In the genomic region with DNA sequence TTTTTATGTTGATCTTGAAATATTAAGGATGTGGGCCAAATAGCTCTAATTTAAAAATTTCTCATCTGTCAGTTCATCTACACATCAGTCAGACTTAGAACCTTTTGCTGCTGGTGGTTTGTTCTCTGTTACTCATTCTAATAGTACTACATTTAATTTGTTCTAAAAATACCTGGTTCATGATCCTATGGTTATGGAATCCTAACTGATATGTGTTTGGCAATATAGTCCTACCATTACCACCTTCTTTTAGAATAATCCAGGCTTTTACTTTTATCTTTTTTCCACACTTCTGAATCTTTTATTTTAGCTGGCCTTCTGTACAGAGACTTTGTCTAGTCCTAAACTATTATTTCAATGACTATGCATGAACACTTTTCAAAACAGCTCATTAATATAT, we compare ENCODE assay signal across 18 cellular contexts.
"Had no signal": no experiment of that assay in that cellular context is flagged by ENCODE, and none has a peak within 500 bp of the region (broad histone marks: within the 10 kb centered on the region; RNA-seq: fewer than 3 reads in every experiment).

No MANE protein-coding gene starts in this region.

- H3K27me3 ChIP-seq: foreskin keratinocyte, neutrophil, sigmoid colon, testis, transverse colon had no signal

- DNase-seq: effector CD8-positive, alpha-beta T cell; immature natural killer cell; kidney; left cardiac atrium; left ventricle myocardium inferior; lower lobe of right lung; midbrain; naive B cell; sigmoid colon; small intestine; stimulated activated CD4-positive, alpha-beta T cell treated with anti-CD3 and anti-CD28 coated beads, Interleukin-2, amount 100 ng/mL, for 48 hours; stimulated activated naive CD8-positive, alpha-beta T cell treated with anti-CD3 and anti-CD28 coated beads, Interleukin-15, amount 100 ng/mL, for 72 hours; testis; transverse colon had no signal

- H3K9me3 ChIP-seq: left ventricle myocardium inferior, lower lobe of right lung, neutrophil, sigmoid colon, testis, transverse colon had no signal

- ATAC-seq: esophagus mucosa; foreskin keratinocyte; left cardiac atrium; lower lobe of right lung; stimulated activated naive CD8-positive, alpha-beta T cell treated with anti-CD3 and anti-CD28 coated beads, Interleukin-15, amount 100 ng/mL, for 72 hours had no signal

- FAIRE-seq: kidney, small intestine had no signal

- H3K4me1 ChIP-seq: lower lobe of right lung, sigmoid colon, testis, transverse colon had no signal

- H3K27ac ChIP-seq: coronary artery, foreskin keratinocyte, left ventricle myocardium inferior, lower lobe of right lung, neutrophil, sigmoid colon, testis, transverse colon had no signal

- H3K4me3 ChIP-seq: coronary artery, left ventricle myocardium inferior, lower lobe of right lung, sigmoid colon, testis, transverse colon had no signal
